Comparison of ENCODE assay signal across 30 cellular contexts in the genomic region with DNA sequence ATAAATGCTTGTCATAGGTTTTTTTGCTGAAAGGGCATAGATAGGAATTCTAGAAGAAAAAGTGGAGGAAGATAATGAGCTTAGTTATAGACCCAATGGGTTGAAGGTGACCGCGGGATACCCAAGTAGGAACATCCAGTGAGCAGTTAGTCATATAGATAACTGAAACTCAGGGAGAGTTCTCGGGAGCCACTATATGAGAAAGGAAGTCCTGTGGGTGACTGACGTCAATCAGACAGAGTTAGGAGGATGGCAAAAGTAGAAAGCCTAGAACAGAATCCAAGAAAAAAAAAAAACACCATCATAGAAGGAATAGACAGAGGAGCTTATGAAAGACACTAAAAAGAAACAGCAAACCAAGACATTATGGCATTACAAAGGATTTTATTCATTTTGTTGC. TPM values are rescaled to one million over a fixed set of nuclear protein-coding genes. Genes with fewer than 3 reads are reported as not detected.
"Had no signal": no experiment of that assay in that cellular context is flagged by ENCODE, and none has a peak within 500 bp of the region (broad histone marks: within the 10 kb centered on the region; RNA-seq: fewer than 3 reads in every experiment).

No MANE protein-coding gene starts in this region.

- H3K27ac ChIP-seq: ascending aorta, SJCRH30 had no signal

- H3K9me3 ChIP-seq: ascending aorta, MG63, SJCRH30, SK-N-SH had no signal

- H3K4me3 ChIP-seq: ascending aorta, MG63, SJCRH30 had no signal

- H3K27me3 ChIP-seq: ascending aorta, MG63 had no signal

- ATAC-seq: activated CD4-positive, alpha-beta T cell treated with anti-CD3 and anti-CD28 coated beads for 36 hours; activated CD4-positive, CD25-positive, alpha-beta regulatory T cell treated with anti-CD3 and anti-CD28 coated beads, Interleukin-2, amount 50 U/mL, for 24 hours; activated CD8-positive, alpha-beta T cell treated with anti-CD3 and anti-CD28 coated beads, Interleukin-2, amount 10 ng/mL, durations not matched to agents 7 days and 5 days; WTC11 had no signal

- H3K36me3 ChIP-seq: ascending aorta, MG63, SJCRH30 had no signal

- H3K9ac ChIP-seq: SK-N-SH had no signal

- H3K4me1 ChIP-seq: SJCRH30 had no signal

- H3K4me2 ChIP-seq: SK-N-SH had no signal

- FAIRE-seq: bronchial epithelial cell had no signal

- DNase-seq: activated CD4-positive, alpha-beta T cell treated with anti-CD3 and anti-CD28 coated beads for 36 hours; activated CD4-positive, alpha-beta T cell treated with anti-CD3 and anti-CD28 coated beads, Interleukin-2, amount 10 ng/mL, durations not matched to agents 7 days and 5 days; activated CD4-positive, alpha-beta T cell treated with anti-CD3 and anti-CD28 coated beads, Interleukin-2, amount 50 U/mL, for 48 hours; activated CD8-positive, alpha-beta T cell treated with anti-CD3 and anti-CD28 coated beads, Interleukin-2, amount 10 ng/mL, durations not matched to agents 7 days and 5 days; activated gamma-delta T cell; activated naive CD4-positive, alpha-beta T cell treated with Interleukin-2 at 50 U/mL for 16 hours; activated naive CD8-positive, alpha-beta T cell treated with anti-CD3 and anti-CD28 coated beads, Interleukin-2, amount 10 ng/mL, durations not matched to agents 7 days and 5 days; activated T-cell treated with anti-CD3 and anti-CD28 coated beads, Interleukin-2, amount 50 U/mL, for 24 hours; amygdala; caudate nucleus; cerebellar nuclear complex; cortex of kidney; Kasumi-1; MG63; NCI-H1048; NCI-H1105 treated with DMSO at 0.1 percent for 48 hours; NCI-H1694 treated with DMSO at 0.1 percent for 48 hours; NCI-H345; NCI-H510A; NCI-H526; NCI-H748 treated with DMSO at 0.1 percent for 48 hours; SHP77; SJCRH30; SK-N-SH had no signal

RNA-seq across cellular contexts. Expression of a gene that starts 1.6 kb away (rescaled TPM):
- total RNA-seq: activated T-helper 2 cell treated with anti-CD3 and anti-CD28 coated beads, Interferon-gamma antibody, Interleukin-2, Interleukin-4, amounts not matched to agents 10 μg/mL and 5 μg/mL and 100 μg/mL, durations not matched to agents 14 hours and 24 hours and 36 hours; ascending aorta; SJCRH30 had no signal

RNA-seq across cellular contexts. Expression of a gene that starts 22.4 kb away (rescaled TPM):
- total RNA-seq: activated CD4-positive, alpha-beta T cell treated with anti-CD3 and anti-CD28 coated beads for 36 hours; activated CD4-positive, alpha-beta T cell treated with anti-CD3 and anti-CD28 coated beads, Interleukin-2, amount 10 ng/mL, durations not matched to agents 7 days and 5 days; activated CD8-positive, alpha-beta T cell treated with anti-CD3 and anti-CD28 coated beads, Interleukin-2, amount 10 ng/mL, durations not matched to agents 7 days and 5 days; activated naive CD8-positive, alpha-beta T cell treated with anti-CD3 and anti-CD28 coated beads, Interleukin-2, amount 10 ng/mL, durations not matched to agents 7 days and 5 days; activated T-helper 2 cell treated with anti-CD3 and anti-CD28 coated beads, Interferon-gamma antibody, Interleukin-2, Interleukin-4, amounts not matched to agents 10 μg/mL and 5 μg/mL and 100 μg/mL, durations not matched to agents 14 hours and 24 hours and 36 hours; ascending aorta; bronchial epithelial cell had no signal
- polyA plus RNA-seq: SK-N-SH had no signal

RNA-seq across cellular contexts. Expression of a gene that starts 31.9 kb away (rescaled TPM):
- total RNA-seq: activated CD4-positive, alpha-beta T cell treated with anti-CD3 and anti-CD28 coated beads for 36 hours; activated CD4-positive, alpha-beta T cell treated with anti-CD3 and anti-CD28 coated beads, Interleukin-2, amount 10 ng/mL, durations not matched to agents 7 days and 5 days; activated CD8-positive, alpha-beta T cell treated with anti-CD3 and anti-CD28 coated beads, Interleukin-2, amount 10 ng/mL, durations not matched to agents 7 days and 5 days; activated naive CD8-positive, alpha-beta T cell treated with anti-CD3 and anti-CD28 coated beads, Interleukin-2, amount 10 ng/mL, durations not matched to agents 7 days and 5 days; activated T-helper 2 cell treated with anti-CD3 and anti-CD28 coated beads, Interferon-gamma antibody, Interleukin-2, Interleukin-4, amounts not matched to agents 10 μg/mL and 5 μg/mL and 100 μg/mL, durations not matched to agents 14 hours and 24 hours and 36 hours; ascending aorta; bronchial epithelial cell; SJCRH30; WTC11 had no signal
- polyA plus RNA-seq: adipose tissue, SK-N-SH had no signal

RNA-seq across cellular contexts. Expression of a gene that starts 38.2 kb away (rescaled TPM):
- total RNA-seq: activated CD4-positive, alpha-beta T cell treated with anti-CD3 and anti-CD28 coated beads for 36 hours; activated CD4-positive, alpha-beta T cell treated with anti-CD3 and anti-CD28 coated beads, Interleukin-2, amount 10 ng/mL, durations not matched to agents 7 days and 5 days; activated CD8-positive, alpha-beta T cell treated with anti-CD3 and anti-CD28 coated beads, Interleukin-2, amount 10 ng/mL, durations not matched to agents 7 days and 5 days; activated naive CD8-positive, alpha-beta T cell treated with anti-CD3 and anti-CD28 coated beads, Interleukin-2, amount 10 ng/mL, durations not matched to agents 7 days and 5 days; activated T-helper 2 cell treated with anti-CD3 and anti-CD28 coated beads, Interferon-gamma antibody, Interleukin-2, Interleukin-4, amounts not matched to agents 10 μg/mL and 5 μg/mL and 100 μg/mL, durations not matched to agents 14 hours and 24 hours and 36 hours; ascending aorta; bronchial epithelial cell; SJCRH30; WTC11 had no signal
- polyA plus RNA-seq: adipose tissue, SK-N-SH had no signal
